16 cellular contexts compared by ENCODE assay signal in genomic region chr14:73815849-73816816, GRCh38. TPM values are rescaled to one million over a fixed set of nuclear protein-coding genes. Genes with fewer than 3 reads are reported as not detected.
DNase-seq lines count a peak whose midpoint lies in the region; ATAC-seq, FAIRE-seq and TF ChIP-seq lines count a peak whose summit lies in the region.
"Had no signal": no experiment of that assay in that cellular context is flagged by ENCODE, and none has a peak within 500 bp of the region (broad histone marks: within the 10 kb centered on the region; RNA-seq: fewer than 3 reads in every experiment).

No MANE protein-coding gene starts in this region.

- TF ChIP-seq CTCF in K562 (IDR thresholded peaks at IDR 0.05 in 2 of 3, conservative IDR thresholded peaks at IDR 0.05 in 1 of 3; ENCODE audit: insufficient read depth in 2 of 3, low read depth in 1 of 3, low read length in 3 of 3) = no peak

- ATAC-seq in K562 = peak; percentile 57
- no peak for ATAC-seq in stimulated activated memory B cell treated with anti-CD40 and anti-IgM and Interleukin-4, amounts not matched to agents 10 μg/mL and 1 μg/mL and 100 μg/mL, for 72 hours
- no peak for ATAC-seq in HG03139 (IDR thresholded peaks at IDR 0.05; ENCODE audit: unreplicated experiment)
- ATAC-seq: effector memory CD8-positive, alpha-beta T cell; psoas muscle had no signal

- BruUV-seq in K562 (replicated peaks; lab: Mats Ljungman, UMichigan) = no TSS peak

- intact Hi-C loops in K562 (cut with micrococcal nuclease) = no loop called here

- no peaks in the 10 kb centered on the region for H3K79me2 ChIP-seq in K562 (ENCODE audit: control insufficient read depth, insufficient read depth, low read length)

- WGBS in K562 (ENCODE audit: insufficient coverage, low coverage, missing lambda C conversion rate) = 46% methylated on average over 6 of the region's 10 CpGs

- no peak overlapping the region for H3K4me3 ChIP-seq in K562
- H3K4me3 ChIP-seq: psoas muscle had no signal

- no peak for FAIRE-seq in K562 (lab: Jason Lieb, UNC)
- FAIRE-seq: keratinocyte had no signal

- DNase-seq in NCI-H69 (lab: John Stamatoyannopoulos, UW) (peak; percentile 22), K562 (ENCODE audit: extremely low read depth in 1 of 4, low spot score in 3 of 4) (peak in 1 of 4 experiments; percentile 13), mesenteric fat pad (ENCODE audit: low spot score) (peak; percentile 5), DMS 273 (lab: John Stamatoyannopoulos, UW; ENCODE audit: unreplicated experiment) (no peak)
- DNase-seq in NK-92 treated with Interleukin-12 subunit alpha and Interleukin-12 subunit beta, amount 100 ng/mL, for 24 hours (lab: John Stamatoyannopoulos, UW) = no peak
- DNase-seq: activated CD4-positive, alpha-beta T cell treated with anti-CD3 and anti-CD28 coated beads, Interleukin-2, amount 50 U/mL, for 4 hours; activated naive CD4-positive, alpha-beta T cell treated with anti-CD3 and anti-CD28 coated beads, Interleukin-2, amount 10 ng/mL, durations not matched to agents 7 days and 5 days; activated T-cell treated with anti-CD3 and anti-CD28 coated beads for 4 hours; CD8-positive, alpha-beta memory T cell; effector memory CD8-positive, alpha-beta T cell; MM.1S; NCI-H187; psoas muscle had no signal

- CTCF ChIA-PET in K562 (lab: Yijun Ruan, JAX; ENCODE audit: low intra/inter-chr PET ratio) = no interaction called here

- H3K27ac ChIP-seq in K562 (ENCODE audit: extremely low read depth, low read depth, low read length) = peak overlapping the region; percentile 22; the same call in 1 of the 3 replicates
- H3K27ac ChIP-seq: psoas muscle had no signal

- in situ Hi-C loops in K562 (cut with MboI) = no loop called here

- H3K27me3 Mint-ChIP-seq in stimulated activated memory B cell treated with anti-CD40 and anti-IgM and Interleukin-4, amounts not matched to agents 10 μg/mL and 1 μg/mL and 100 μg/mL, for 72 hours = no peaks in the 10 kb centered on the region

- TF ChIP-seq EP300 in K562 (IDR thresholded peaks at IDR 0.05; ENCODE audit: low read length) = no peak

- no peak overlapping the region for H3K4me3 Mint-ChIP-seq in stimulated activated memory B cell treated with anti-CD40 and anti-IgM and Interleukin-4, amounts not matched to agents 10 μg/mL and 1 μg/mL and 100 μg/mL, for 72 hours
- H3K4me3 Mint-ChIP-seq: activated naive CD4-positive, alpha-beta T cell treated with anti-CD3 and anti-CD28 coated beads, Interleukin-2, amount 10 ng/mL, durations not matched to agents 7 days and 5 days; CD8-positive, alpha-beta memory T cell; effector memory CD8-positive, alpha-beta T cell had no signal

- peak overlapping the region; percentile 49; the same call in 1 of the 2 replicates for H3K4me2 ChIP-seq in K562 (ENCODE audit: insufficient read depth, low read length)

- no peaks in the 10 kb centered on the region for H3K36me3 Mint-ChIP-seq in stimulated activated memory B cell treated with anti-CD40 and anti-IgM and Interleukin-4, amounts not matched to agents 10 μg/mL and 1 μg/mL and 100 μg/mL, for 72 hours
- H3K36me3 Mint-ChIP-seq: activated naive CD4-positive, alpha-beta T cell treated with anti-CD3 and anti-CD28 coated beads, Interleukin-2, amount 10 ng/mL, durations not matched to agents 7 days and 5 days; CD8-positive, alpha-beta memory T cell had no signal

- peaks cover 15% of the 10 kb centered on the region for H3K4me1 Mint-ChIP-seq in stimulated activated memory B cell treated with anti-CD40 and anti-IgM and Interleukin-4, amounts not matched to agents 10 μg/mL and 1 μg/mL and 100 μg/mL, for 72 hours
- H3K4me1 Mint-ChIP-seq: activated naive CD4-positive, alpha-beta T cell treated with anti-CD3 and anti-CD28 coated beads, Interleukin-2, amount 10 ng/mL, durations not matched to agents 7 days and 5 days had no signal

- peak overlapping the region; percentile 51 for H3K27ac Mint-ChIP-seq in stimulated activated memory B cell treated with anti-CD40 and anti-IgM and Interleukin-4, amounts not matched to agents 10 μg/mL and 1 μg/mL and 100 μg/mL, for 72 hours
- H3K27ac Mint-ChIP-seq: activated naive CD4-positive, alpha-beta T cell treated with anti-CD3 and anti-CD28 coated beads, Interleukin-2, amount 10 ng/mL, durations not matched to agents 7 days and 5 days had no signal

- no peak overlapping the region; a peak in 1 of 4 replicates for H3K9ac ChIP-seq in K562 (ENCODE audit: insufficient read depth in 1 of 2, low read depth in 2 of 2, low read length in 2 of 2)

- no peaks in the 10 kb centered on the region; the same call in 1 of the 2 replicates for H4K20me1 ChIP-seq in K562 (replicated peaks; ENCODE audit: control insufficient read depth, insufficient read depth, low read length)

- H3K4me1 ChIP-seq in K562 (replicated peaks in 1 of 2; ENCODE audit: control insufficient read depth in 2 of 2, insufficient read depth in 2 of 2, low read length in 2 of 2) = peaks cover 0 to 8% of the 10 kb centered on the region in 2 experiments; a peak in 3 of 5 replicates
- H3K4me1 ChIP-seq: psoas muscle had no signal

- no peak for TF ChIP-seq RAD21 in K562 (CRISPR knock-in tag; conservative IDR thresholded peaks at IDR 0.05 in 1 of 2, IDR thresholded peaks at IDR 0.05 in 1 of 2)

- peak overlapping the region; percentile 68 for H2AFZ ChIP-seq in K562 (ENCODE audit: low read depth, low read length)

- H3K9me3 ChIP-seq in K562 (replicated peaks; ENCODE audit: control insufficient read depth, insufficient read depth, low read depth, low read length) = no peaks in the 10 kb centered on the region
- H3K9me3 ChIP-seq: psoas muscle had no signal

- H3K9me1 ChIP-seq in K562 (ENCODE audit: control insufficient read depth, insufficient read depth, low read length) = no peaks in the 10 kb centered on the region

- H3K9me3 Mint-ChIP-seq in stimulated activated memory B cell treated with anti-CD40 and anti-IgM and Interleukin-4, amounts not matched to agents 10 μg/mL and 1 μg/mL and 100 μg/mL, for 72 hours = no peaks in the 10 kb centered on the region
- H3K9me3 Mint-ChIP-seq: activated naive CD4-positive, alpha-beta T cell treated with anti-CD3 and anti-CD28 coated beads, Interleukin-2, amount 10 ng/mL, durations not matched to agents 7 days and 5 days; CD8-positive, alpha-beta memory T cell; effector memory CD8-positive, alpha-beta T cell had no signal

- H3K27me3 ChIP-seq in K562 (ENCODE audit: control insufficient read depth in 2 of 2, insufficient read depth in 2 of 2, low read length in 2 of 2) = no peaks in the 10 kb centered on the region

- no peaks in the 10 kb centered on the region for H3K36me3 ChIP-seq in K562 (ENCODE audit: control insufficient read depth, insufficient read depth, low read length)

- POLR2A ChIA-PET in K562 (lab: Yijun Ruan, JAX) = interaction anchor here (0.7 to 1.5 kb wide), 6 partner anchors 10 to 103 kb away, joined by 3 to 4 read pairs (median 3); no protein-coding TSS in a partner anchor

- TF ChIP-seq POLR2A in K562 (conservative IDR thresholded peaks at IDR 0.05) = no peak

TF ChIP-seq in K562, 482 proteins besides CTCF, POLR2A, EP300 and RAD21:
- peak; percentile 84 for TF ChIP-seq ZNF512 (tag; IDR thresholded peaks at IDR 0.05)
- TF ChIP-seq EGR1 (conservative IDR thresholded peaks at IDR 0.05) = no peak
TF ChIP-seq in K562: peak in this region for 1.

RNA-seq across cellular contexts. Expression of gene PTGR2, which starts 35.5 kb away (rescaled TPM):
- 17.5 and 53.7 TPM in 2 replicates for total RNA-seq in K562 (2011; cell fraction: chromatin; rRNA removed; ENCODE audit: low replicate concordance)
- total RNA-seq in K562 (2011; cell fraction: nucleolus; rRNA removed) = 9.3 and 11.4 TPM in 2 replicates
- 25.7 and 35.0 TPM in 2 replicates for total RNA-seq in K562 (2011; cell fraction: nucleoplasm; rRNA removed)
- total RNA-seq in K562 (2014; rRNA removed) (5.2 and 7.4 TPM in 2 replicates), K562 (2014; rRNA removed; fragmentation: Illumina TruSeq; extraction: Trizol) (11.0 and 11.1 TPM in 2 replicates), K562 (2015; rRNA removed; fragmentation: Illumina TruSeq; extraction: Trizol) (8.6 and 9.6 TPM in 2 replicates), K562 (2021) (8.8 and 9.4 TPM in 2 replicates), mesenteric fat pad (7.3 TPM)
- polyA plus RNA-seq in K562 (2011; rRNA removed) (15.9 and 23.0 TPM in 2 replicates), K562 (2014; fragmentation: Illumina TruSeq; extraction: Trizol) (16.8 and 17.5 TPM in 2 replicates), K562 (2014; fragmentation: Nextera tagmentation; extraction: Ambion mirVana) (10 to 100 TPM; 13.0 to 20.1 TPM), K562 (2014; rRNA removed) (12.2 and 13.0 TPM in 2 replicates)
- polyA plus RNA-seq in K562 (2011; cell fraction: cytosol; rRNA removed) = 2.3 and 4.8 TPM in 2 replicates
- polyA plus RNA-seq in K562 (2011; cell fraction: nucleus; rRNA removed) = 8.3 and 14.0 TPM in 2 replicates
- 7.3 and 8.6 TPM in 2 replicates for polyA plus RNA-seq in K562 (2012)
- 14.2 and 15.6 TPM in 2 replicates for polyA minus RNA-seq in K562 (2011; rRNA and poly(A)+ RNA removed)
- 3.5 and 3.9 TPM in 2 replicates for polyA minus RNA-seq in K562 (2011; cell fraction: cytosol; rRNA and poly(A)+ RNA removed)
- polyA minus RNA-seq in K562 (2011; cell fraction: nucleus; rRNA and poly(A)+ RNA removed) = 6.3 and 10.4 TPM in 2 replicates

Comparison
In these comparisons a context has a peak if more than half of its experiments do, and no peak if none do; other contexts are left out.
1. DNase-seq: peak in NCI-H69 (single experiment) and mesenteric fat pad (single experiment); none in DMS 273 (single experiment) and NK-92 treated with Interleukin-12 subunit alpha and Interleukin-12 subunit beta, amount 100 ng/mL, for 24 hours (single experiment).